2 cellular contexts compared by ENCODE assay signal in genomic region chr4:24006269-24006668, GRCh38.
TF ChIP-seq lines count a peak whose summit lies in the region.

No MANE protein-coding gene starts in this region.

TF ChIP-seq in HepG2, 621 proteins besides CTCF, POLR2A, EP300 and RAD21:
- TF ChIP-seq RAD51 (IDR thresholded peaks at IDR 0.05; ENCODE audit: borderline replicate concordance) (no peak), NFE2L2 (IDR thresholded peaks at IDR 0.05; ENCODE audit: low read length) (peak; percentile 65)

TF ChIP-seq in K562, 482 proteins besides CTCF, POLR2A, EP300 and RAD21:
- TF ChIP-seq ZNF232 (CRISPR knock-in tag; IDR thresholded peaks at IDR 0.05) (no peak), SMC3 (conservative IDR thresholded peaks at IDR 0.05; ENCODE audit: insufficient read depth, low read depth, low read length) (no peak), MAFG (tag; conservative IDR thresholded peaks at IDR 0.05) (peak; percentile 59)
